ENCODE assay signal across 1 cellular context in genomic region chr9:6788175-6789016, GRCh38.
TF ChIP-seq lines count a peak whose summit lies in the region.

No MANE protein-coding gene starts in this region.

TF ChIP-seq in GM23338, 12 proteins besides CTCF, POLR2A, EP300 and RAD21 (continued from another document):
- no peak for TF ChIP-seq ZNF462 (CRISPR knock-in tag; IDR thresholded peaks at IDR 0.05)
- TF ChIP-seq ETS1 (IDR thresholded peaks at IDR 0.05) = no peak
- TF ChIP-seq NANOG (IDR thresholded peaks at IDR 0.05; ENCODE audit: borderline replicate concordance) = no peak
- TF ChIP-seq STAT1 (IDR thresholded peaks at IDR 0.05; ENCODE audit: unreplicated experiment) = no peak
- TF ChIP-seq ZNF331 (CRISPR knock-in tag; IDR thresholded peaks at IDR 0.05; ENCODE audit: low read depth) = no peak
- TF ChIP-seq JUNB (IDR thresholded peaks at IDR 0.05; ENCODE audit: unreplicated experiment) = no peak
- no peak for TF ChIP-seq POLR2AphosphoS5 (IDR thresholded peaks at IDR 0.05; ENCODE audit: low read depth)
- no peak for TF ChIP-seq ZNF114 (CRISPR knock-in tag; IDR thresholded peaks at IDR 0.05)
- TF ChIP-seq EZH2phosphoT487 (IDR thresholded peaks at IDR 0.05; ENCODE audit: unreplicated experiment) = no peak
- TF ChIP-seq CREB1 (CRISPR knock-in tag; IDR thresholded peaks at IDR 0.05; ENCODE audit: low read depth) = no peak
